Comparison of ENCODE assay signal across 7 cellular contexts in the genomic region with DNA sequence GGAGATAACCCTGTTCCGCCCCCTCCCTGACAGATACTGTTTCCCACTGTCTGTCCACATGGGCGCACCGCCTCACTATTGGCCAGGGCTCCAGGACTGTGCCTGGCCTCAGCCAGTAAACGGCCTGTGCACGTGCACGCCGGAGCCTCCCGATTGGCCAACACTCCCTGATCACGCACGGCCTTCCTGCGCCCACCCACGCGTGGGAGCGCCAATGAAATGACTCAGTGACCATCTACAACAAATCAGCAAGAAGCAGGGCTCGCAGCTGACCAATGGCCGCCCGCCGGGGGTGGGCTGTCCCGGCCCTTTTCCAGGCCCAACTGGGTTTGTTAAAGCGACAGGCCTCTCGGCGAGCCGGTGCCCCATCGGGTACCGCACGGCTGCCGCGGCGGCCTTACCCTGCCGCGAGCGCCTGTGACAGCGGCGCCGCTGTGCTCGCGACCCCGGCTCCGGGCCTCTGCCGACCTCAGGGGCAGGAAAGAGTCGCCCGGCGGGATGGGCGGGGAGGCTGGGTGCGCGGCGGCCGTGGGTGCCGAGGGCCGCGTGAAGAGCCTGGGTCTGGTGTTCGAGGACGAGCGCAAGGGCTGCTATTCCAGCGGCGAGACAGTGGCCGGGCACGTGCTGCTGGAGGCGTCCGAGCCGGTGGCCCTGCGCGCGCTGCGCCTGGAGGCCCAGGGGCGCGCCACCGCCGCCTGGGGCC.
A peak's percentile ranks its signal among the peaks of the same experiment; 100 is the strongest.
DNase-seq lines count a peak whose midpoint lies in the region; ATAC-seq lines count a peak whose summit lies in the region.

A gene with protein sequence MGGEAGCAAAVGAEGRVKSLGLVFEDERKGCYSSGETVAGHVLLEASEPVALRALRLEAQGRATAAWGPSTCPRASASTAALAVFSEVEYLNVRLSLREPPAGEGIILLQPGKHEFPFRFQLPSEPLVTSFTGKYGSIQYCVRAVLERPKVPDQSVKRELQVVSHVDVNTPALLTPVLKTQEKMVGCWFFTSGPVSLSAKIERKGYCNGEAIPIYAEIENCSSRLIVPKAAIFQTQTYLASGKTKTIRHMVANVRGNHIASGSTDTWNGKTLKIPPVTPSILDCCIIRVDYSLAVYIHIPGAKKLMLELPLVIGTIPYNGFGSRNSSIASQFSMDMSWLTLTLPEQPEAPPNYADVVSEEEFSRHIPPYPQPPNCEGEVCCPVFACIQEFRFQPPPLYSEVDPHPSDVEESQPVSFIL (plus strand): TSS at position 340 of the 703 bp plus-strand sequence. CDS start 159 bp downstream, at position 499.

- DNase-seq in NCI-H2227 (lab: John Stamatoyannopoulos, UW; ENCODE audit: unreplicated experiment) (peak; percentile 97), cerebellar cortex (ENCODE audit: low spot score) (peak; percentile 99), iris pigment epithelial cell (ENCODE audit: low read depth) (peak; percentile 100), smooth muscle cell of the brain vasculature (ENCODE audit: low read depth, low spot score) (peak; percentile 99)
- DNase-seq in activated CD4-positive, alpha-beta T cell treated with anti-CD3 and anti-CD28 coated beads for 1 hour: peak; percentile 97

- peak; percentile 92 for ATAC-seq in GM18519 (IDR thresholded peaks at IDR 0.05; ENCODE audit: low FRiP score, unreplicated experiment)
- peak; percentile 94 for ATAC-seq in HG03135 (IDR thresholded peaks at IDR 0.05; ENCODE audit: unreplicated experiment)

Comparison
In these comparisons a context has a peak if more than half of its experiments do, and no peak if none do; other contexts are left out.
1. Peak in every context shown above with its lines: DNase-seq and ATAC-seq.